Comparison of ENCODE assay signal across 8 cellular contexts in the genomic region with DNA sequence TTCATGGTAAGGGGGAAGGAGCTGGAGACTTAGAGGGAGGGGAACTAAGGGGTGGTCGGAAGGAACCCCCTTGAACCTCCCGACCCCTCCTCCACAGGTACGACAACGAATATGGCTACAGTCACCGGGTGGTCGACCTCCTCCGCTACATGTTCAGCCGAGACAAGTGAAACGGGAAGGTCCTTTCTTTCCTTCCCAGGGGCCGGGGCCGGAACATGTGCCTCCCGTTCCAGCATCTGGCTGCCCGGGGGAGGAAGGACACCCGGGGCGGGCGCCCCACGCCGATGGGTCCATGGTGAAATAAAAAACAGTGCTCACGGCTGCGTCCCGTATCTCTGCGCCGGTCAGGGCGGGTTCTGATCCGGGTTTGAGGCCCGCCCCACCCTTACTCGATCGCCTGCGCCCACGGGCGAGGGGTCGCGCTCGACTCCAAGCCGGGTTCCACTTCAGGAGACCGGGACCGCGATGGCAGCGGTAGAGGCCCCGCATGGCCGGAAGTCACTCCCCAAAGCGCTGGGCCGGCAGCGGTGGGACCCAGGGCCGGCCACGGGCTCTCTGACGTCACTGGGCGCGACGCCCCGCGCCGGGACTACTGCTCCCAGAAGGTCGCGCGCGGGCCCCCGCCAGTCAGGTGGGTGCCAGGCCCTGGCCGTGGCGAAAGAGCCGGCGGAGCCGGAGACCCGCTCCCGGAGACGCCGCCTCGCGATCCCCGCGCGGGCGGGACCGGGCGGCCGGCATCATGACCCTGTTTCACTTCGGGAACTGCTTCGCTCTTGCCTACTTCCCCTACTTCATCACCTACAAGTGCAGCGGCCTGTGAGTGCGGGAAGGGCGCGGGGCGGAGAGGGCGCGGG. TPM values are rescaled to one million over a fixed set of nuclear protein-coding genes. Genes with fewer than 3 reads are reported as not detected.
DNase-seq lines count a peak whose midpoint lies in the region; ATAC-seq and TF ChIP-seq lines count a peak whose summit lies in the region.

A gene with protein sequence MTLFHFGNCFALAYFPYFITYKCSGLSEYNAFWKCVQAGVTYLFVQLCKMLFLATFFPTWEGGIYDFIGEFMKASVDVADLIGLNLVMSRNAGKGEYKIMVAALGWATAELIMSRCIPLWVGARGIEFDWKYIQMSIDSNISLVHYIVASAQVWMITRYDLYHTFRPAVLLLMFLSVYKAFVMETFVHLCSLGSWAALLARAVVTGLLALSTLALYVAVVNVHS (plus strand): TSS at position 626 of the 854 bp plus-strand sequence. CDS start 114 bp downstream, at position 740.

- peak; percentile 74 for ATAC-seq in GM19023 (IDR thresholded peaks at IDR 0.05; ENCODE audit: unreplicated experiment)
- peak; percentile 41 for ATAC-seq in HG03378 (IDR thresholded peaks at IDR 0.05; ENCODE audit: unreplicated experiment)

- H3K4me3 ChIP-seq in AG09309 (ENCODE audit: control insufficient read depth, low read depth, low read length) (peak within 1 kb of the TSS; percentile 95), colonic mucosa (peak within 1 kb of the TSS; percentile 88)

- H3K27me3 ChIP-seq in colonic mucosa: no peaks in the 10 kb centered on the region

- H3K36me3 ChIP-seq in colonic mucosa: no peaks in the 10 kb centered on the region

- DNase-seq in AG09309 (ENCODE audit: low read depth) (peak; percentile 24), NCI-H510A treated with DMSO at 0.1 percent for 48 hours (lab: John Stamatoyannopoulos, UW) (peak; percentile 85), colonic mucosa (peak; percentile 92), left kidney (ENCODE audit: low read depth, low spot score) (peak; percentile 97)
- DNase-seq in activated CD4-positive, alpha-beta T cell treated with anti-CD3 and anti-CD28 coated beads for 48 hours: peak; percentile 90
- peak; percentile 84 for DNase-seq in stimulated activated CD4-positive, alpha-beta T cell treated with anti-CD3 and anti-CD28 coated beads, Interleukin-1b, Interleukin-23, amount 100 ng/mL, for 48 hours

- peak within 1 kb of the TSS; percentile 41 for H3K27ac ChIP-seq in colonic mucosa

- H3K4me1 ChIP-seq in colonic mucosa: peaks cover 9% of the 10 kb centered on the region

- TF ChIP-seq CTCF in AG09309 (IDR thresholded peaks at IDR 0.05; ENCODE audit: control insufficient read depth, insufficient read depth, low read depth, low read length, missing control alignments): no peak
- TF ChIP-seq CTCF in colonic mucosa (IDR thresholded peaks at IDR 0.05): no peak

- no peaks in the 10 kb centered on the region for H3K9me3 ChIP-seq in colonic mucosa

- peak within 1 kb of the TSS; percentile 62 to 79 for H3K9ac ChIP-seq in colonic mucosa (ENCODE audit: low read depth in 2 of 2, low read length in 2 of 2)

- intact Hi-C loops in colonic mucosa (cut with DNase I): loop anchor here (5.0 kb wide), 1 partner anchor 167 kb away; no protein-coding TSS in a partner anchor

RNA-seq across cellular contexts. Expression of the gene that starts here (rescaled TPM):
- total RNA-seq in colonic mucosa: 100 to 1,000 TPM in 1 of 2 donors, 10 to 100 TPM in 1; 49.6 to 114 TPM

Comparison
In these comparisons a context has a peak if more than half of its experiments do, and no peak if none do; other contexts are left out.
1. Peak in every context shown above with its lines: DNase-seq, ATAC-seq, H3K4me3 ChIP-seq and H3K27ac ChIP-seq.
2. DNase-seq: peak in every context shown above with its lines; median percentile 97 in left kidney; 92 in colonic mucosa; 90 in activated CD4-positive, alpha-beta T cell treated with anti-CD3 and anti-CD28 coated beads for 48 hours; 85 in NCI-H510A treated with DMSO at 0.1 percent for 48 hours; 84 in stimulated activated CD4-positive, alpha-beta T cell treated with anti-CD3 and anti-CD28 coated beads, Interleukin-1b, Interleukin-23, amount 100 ng/mL, for 48 hours; 24 in AG09309.